In genomic region chr12:109714141-109714912, GRCh38 we compare ENCODE assay signal across 8 cellular contexts. TPM values are rescaled to one million over a fixed set of nuclear protein-coding genes. Genes with fewer than 3 reads are reported as not detected.
DNase-seq lines count a peak whose midpoint lies in the region; ATAC-seq, FAIRE-seq and TF ChIP-seq lines count a peak whose summit lies in the region.

No MANE protein-coding gene starts in this region.

- intact Hi-C loops in posterior vena cava (cut with DNase I) = no loop called here

- H3K27me3 ChIP-seq in Peyer's patch (no peaks in the 10 kb centered on the region), cardiac muscle cell (no peaks in the 10 kb centered on the region)

- no peak for TF ChIP-seq POLR2A in Peyer's patch (IDR thresholded peaks at IDR 0.05)

- DNase-seq in AG08396 (ENCODE audit: low spot score) (peak; percentile 63), Peyer's patch (peak; percentile 70 to 86 (median 82)), cardiac muscle cell (ENCODE audit: low read depth in 1 of 2, low spot score in 1 of 2) (peak; percentile 64 to 84), posterior vena cava (ENCODE audit: low spot score) (peak; percentile 86), urothelium cell line (ENCODE audit: low spot score) (peak; percentile 60)
- DNase-seq in activated naive CD4-positive, alpha-beta T cell (lab: John Stamatoyannopoulos, UW) = peak; percentile 13 to 48 (median 16)

- H3K36me3 ChIP-seq in Peyer's patch (no peaks in the 10 kb centered on the region), cardiac muscle cell (no peaks in the 10 kb centered on the region)

- FAIRE-seq in urothelium cell line (lab: Jason Lieb, UNC) = no peak

- H3K4me1 ChIP-seq in Peyer's patch = peaks cover 0 to 28% (median 10%) of the 10 kb centered on the region in 4 donors
- H3K4me1 ChIP-seq in cardiac muscle cell (ENCODE audit: low read depth) = peaks cover 31% of the 10 kb centered on the region

- H3K9me3 ChIP-seq in Peyer's patch (no peaks in the 10 kb centered on the region), cardiac muscle cell (ENCODE audit: low read depth) (no peaks in the 10 kb centered on the region)

- TF ChIP-seq CTCF in Peyer's patch (IDR thresholded peaks at IDR 0.05) (peak in 3 of 6 experiments; percentile 37 to 59 (median 45)), cardiac muscle cell (IDR thresholded peaks at IDR 0.05; ENCODE audit: low read depth, low read length) (no peak)

- peak overlapping the region; percentile 33 to 84 (median 72) for H3K27ac ChIP-seq in Peyer's patch
- peak overlapping the region; percentile 53 for H3K27ac ChIP-seq in cardiac muscle cell

- peak overlapping the region; percentile 67 to 89 (median 72) for H3K4me3 ChIP-seq in Peyer's patch
- H3K4me3 ChIP-seq in cardiac muscle cell = peak overlapping the region; percentile 80

- peak; percentile 17 for ATAC-seq in GM18909 (IDR thresholded peaks at IDR 0.05; ENCODE audit: poor library complexity, unreplicated experiment)
- ATAC-seq in HG03460 (IDR thresholded peaks at IDR 0.05; ENCODE audit: unreplicated experiment) = peak; percentile 26

RNA-seq across cellular contexts. Expression of gene FAM222A, which starts 0.7 kb away (rescaled TPM):
- total RNA-seq in Peyer's patch = 10 to 100 TPM in 1 of 4 donors, 1 to 10 TPM in 3; 3.9 to 26.1 (median 7.0) TPM
- total RNA-seq in cardiac muscle cell = 35.5 and 42.9 TPM in 2 replicates
- 25.4 and 42.1 TPM in 2 replicates for polyA plus RNA-seq in cardiac muscle cell
- total RNA-seq in posterior vena cava = under 1 TPM; 0.62 to 0.79 TPM

Comparison
In these comparisons a context has a peak if more than half of its experiments do, and no peak if none do; other contexts are left out.
1. Peak in every context shown above with its lines: DNase-seq, ATAC-seq, H3K4me3 ChIP-seq and H3K27ac ChIP-seq.
2. DNase-seq: peak in every context shown above with its lines; median percentile 86 in posterior vena cava; 82 in Peyer's patch; 74 in cardiac muscle cell; 63 in AG08396; 60 in urothelium cell line; 16 in activated naive CD4-positive, alpha-beta T cell.